8 cellular contexts compared by ENCODE assay signal in the genomic region with DNA sequence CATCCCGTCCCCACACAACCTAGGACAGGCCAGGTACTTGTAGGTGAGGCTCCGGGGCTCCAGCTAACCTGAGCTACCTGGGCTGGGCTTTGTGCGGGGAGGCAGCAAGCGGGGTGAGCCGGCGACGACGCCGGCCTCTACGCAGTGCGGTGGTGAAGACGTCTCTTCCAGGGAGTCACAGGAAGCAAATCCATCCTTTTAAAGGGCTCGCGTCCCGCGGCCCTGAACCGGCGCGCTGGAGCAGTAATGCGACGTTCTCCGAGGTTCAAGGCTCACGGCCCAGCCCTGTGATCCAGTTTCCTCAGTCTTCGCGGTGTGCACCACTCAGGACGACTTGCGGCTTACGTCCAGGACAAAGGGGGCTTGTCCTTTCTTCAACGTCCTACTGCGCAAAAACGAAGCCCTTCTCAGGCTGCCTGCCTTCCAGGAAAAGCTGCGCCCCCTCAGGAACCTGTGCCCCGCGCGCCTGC. TPM values are rescaled to one million over a fixed set of nuclear protein-coding genes. Genes with fewer than 3 reads are reported as not detected.
DNase-seq lines count a peak whose midpoint lies in the region; ATAC-seq and TF ChIP-seq lines count a peak whose summit lies in the region.

No MANE protein-coding gene starts in this region.

- TF ChIP-seq POLR2A in tibial nerve (IDR thresholded peaks at IDR 0.05), result peak in 1 of 2 donors; percentile 31

- H3K4me1 ChIP-seq in esophagus (ENCODE audit: control insufficient read depth in 2 of 2, insufficient read depth in 2 of 2, low read length in 1 of 2), result no peaks in the 10 kb centered on the region
- H3K4me1 ChIP-seq in muscle layer of colon (ENCODE audit: insufficient read depth, low read length), result peaks cover 24% of the 10 kb centered on the region
- peaks cover 0 to 40% (median 6%) of the 10 kb centered on the region in 4 donors for H3K4me1 ChIP-seq in tibial nerve

- H3K4me3 ChIP-seq in esophagus (ENCODE audit: low read depth in 1 of 2, low read length in 2 of 2), result peak overlapping the region; percentile 80 to 87
- H3K4me3 ChIP-seq in muscle layer of colon (ENCODE audit: low read depth in 1 of 2, low read length in 2 of 2), result peak overlapping the region; percentile 66 to 70
- H3K4me3 ChIP-seq in tibial nerve, result peak overlapping the region; percentile 49 to 87 (median 82)

- peak overlapping the region; percentile 42 for H3K9ac ChIP-seq in muscle layer of colon (ENCODE audit: low read length)

- peak; percentile 8 for ATAC-seq in HG02588 (IDR thresholded peaks at IDR 0.05; ENCODE audit: unreplicated experiment)

- H3K9me3 ChIP-seq in esophagus (ENCODE audit: control insufficient read depth in 2 of 2, insufficient read depth in 1 of 2, low read depth in 1 of 2, low read length in 1 of 2) (no peaks in the 10 kb centered on the region), muscle layer of colon (ENCODE audit: low read length) (no peaks in the 10 kb centered on the region), tibial nerve (no peaks in the 10 kb centered on the region)

- WGBS in esophagus, 2 donors, result 1 to 2% methylated on average over 35 of the region's 35 CpGs
- WGBS in tibial nerve, 2 donors, result 1 to 3% methylated on average over 17 to 27 of the region's 35 CpGs

- TF ChIP-seq CTCF in tibial nerve (IDR thresholded peaks at IDR 0.05), result no peak

- peak in 1 of 2 donors; percentile 5 for TF ChIP-seq EP300 in tibial nerve (IDR thresholded peaks at IDR 0.05)

- H3K36me3 ChIP-seq in esophagus (ENCODE audit: control insufficient read depth in 2 of 2, insufficient read depth in 2 of 2, low read length in 1 of 2) (no peaks in the 10 kb centered on the region), muscle layer of colon (ENCODE audit: insufficient read depth, low read length) (no peaks in the 10 kb centered on the region), tibial nerve (no peaks in the 10 kb centered on the region)

- DNase-seq in NCI-H146 (lab: John Stamatoyannopoulos, UW) (peak; percentile 77), NCI-H146 treated with DMSO at 0.1 percent for 48 hours (lab: John Stamatoyannopoulos, UW; ENCODE audit: unreplicated experiment) (no peak), NCI-H2196 treated with DMSO at 0.1 percent for 48 hours (lab: John Stamatoyannopoulos, UW; ENCODE audit: unreplicated experiment) (peak; percentile 63), tibial nerve (ENCODE audit: low spot score in 2 of 2) (no peak)
- peak; percentile 30 for DNase-seq in activated CD8-positive, alpha-beta memory T cell treated with anti-CD3 and anti-CD28 coated beads, Interleukin-2, amount 50 U/mL, for 4 hours

- peak overlapping the region; percentile 97 to 99 for H3K27ac ChIP-seq in esophagus (ENCODE audit: low read depth in 2 of 2, low read length in 1 of 2)
- peak overlapping the region; percentile 57 for H3K27ac ChIP-seq in muscle layer of colon (ENCODE audit: low read depth, low read length)
- H3K27ac ChIP-seq in tibial nerve, result peak overlapping the region; percentile 65 to 94 (median 86)

- no peaks in the 10 kb centered on the region for H3K27me3 ChIP-seq in esophagus (ENCODE audit: control insufficient read depth in 1 of 2, insufficient read depth in 2 of 2, low read length in 2 of 2)
- no peaks in the 10 kb centered on the region for H3K27me3 ChIP-seq in muscle layer of colon (ENCODE audit: control insufficient read depth in 1 of 2, insufficient read depth in 2 of 2, low read length in 2 of 2)
- no peaks in the 10 kb centered on the region for H3K27me3 ChIP-seq in tibial nerve

RNA-seq across cellular contexts. Expression of a gene that starts 0.5 kb away (rescaled TPM):
- polyA plus RNA-seq in esophagus, result 10 to 100 TPM; 13.9 to 17.7 TPM
- total RNA-seq in tibial nerve, result 10 to 100 TPM; 44.7 to 73.6 (median 61.3) TPM

Comparison
In these comparisons a context has a peak if more than half of its experiments do, and no peak if none do; other contexts are left out.
1. DNase-seq: peak in NCI-H146 (single experiment), NCI-H2196 treated with DMSO at 0.1 percent for 48 hours (single experiment) and activated CD8-positive, alpha-beta memory T cell treated with anti-CD3 and anti-CD28 coated beads, Interleukin-2, amount 50 U/mL, for 4 hours (single experiment); none in NCI-H146 treated with DMSO at 0.1 percent for 48 hours (single experiment) and tibial nerve (0 of 2).
2. Peak in every context shown above with its lines, with median percentiles within 50 percentile points of each other: H3K27ac ChIP-seq and H3K4me3 ChIP-seq.